In genomic region chr13:20366056-20366455, GRCh38 we compare ENCODE assay signal across 3 cellular contexts.
"Had no signal": no experiment of that assay in that cellular context is flagged by ENCODE, and none has a peak within 500 bp of the region (broad histone marks: within the 10 kb centered on the region; RNA-seq: fewer than 3 reads in every experiment).

No MANE protein-coding gene starts in this region.

- ATAC-seq: GM12878 had no signal

- DNase-seq: GDM1, GF-D8 had no signal

- H3K4me3 ChIP-seq: GM12878 had no signal
